In the genomic region with DNA sequence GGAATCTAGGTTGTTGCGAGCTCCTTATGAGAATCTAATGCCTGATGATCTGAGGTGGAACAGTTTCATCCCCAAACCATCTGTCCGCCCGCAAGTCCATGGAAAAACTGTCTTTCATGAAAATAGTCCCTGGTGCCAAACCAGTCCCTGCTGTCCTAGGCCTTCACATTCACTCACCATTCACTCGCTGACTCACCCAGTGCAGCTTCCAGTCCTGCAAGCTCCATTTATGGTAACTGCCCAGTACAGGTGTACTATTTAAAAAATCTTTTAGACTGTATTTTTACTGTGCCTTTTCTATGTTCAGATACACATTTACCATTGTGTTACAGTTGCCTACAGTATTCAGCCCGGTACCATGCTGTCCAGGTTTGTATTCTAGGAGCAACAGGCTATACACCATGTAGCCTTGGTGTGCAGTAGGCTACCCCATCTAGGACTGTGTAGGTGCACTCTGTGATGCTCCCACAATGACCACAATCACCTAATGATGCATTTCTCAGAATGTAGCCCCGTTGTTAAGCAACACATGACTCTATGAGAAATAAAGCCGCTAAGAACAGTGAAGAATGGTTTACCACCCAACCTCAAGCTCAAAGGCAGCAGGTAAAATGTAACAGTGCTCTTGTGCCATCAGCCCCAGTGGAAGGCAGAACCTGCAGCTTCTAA, we compare ENCODE assay signal across 15 cellular contexts. TPM values are rescaled to one million over a fixed set of nuclear protein-coding genes. Genes with fewer than 3 reads are reported as not detected.
A peak's percentile ranks its signal among the peaks of the same experiment; 100 is the strongest.
DNase-seq lines count a peak whose midpoint lies in the region; ATAC-seq and TF ChIP-seq lines count a peak whose summit lies in the region.
"Had no signal": no experiment of that assay in that cellular context is flagged by ENCODE, and none has a peak within 500 bp of the region (broad histone marks: within the 10 kb centered on the region; RNA-seq: fewer than 3 reads in every experiment).

No MANE protein-coding gene starts in this region.

- POLR2A ChIA-PET in activated CD8-positive, alpha-beta T cell treated with anti-CD3 and anti-CD28 coated beads for 36 hours (lab: Charles Lee) = interaction anchor here (1.3 kb wide), 1 partner anchor 8 kb away, joined by 3 read pairs; the partner anchor contains the start of gene SCP2
- POLR2A ChIA-PET in A673 (lab: Charles Lee; ENCODE audit: low non-redundant PET) = no interaction called here

- peaks cover 32% of the 10 kb centered on the region for H3K4me1 Mint-ChIP-seq in activated T-cell treated with anti-CD3 and anti-CD28 coated beads, Interleukin-2, amount 50 U/mL, for 24 hours (ENCODE audit: low read depth)
- peaks cover 23% of the 10 kb centered on the region for H3K4me1 Mint-ChIP-seq in activated CD8-positive, alpha-beta T cell treated with anti-CD3 and anti-CD28 coated beads for 36 hours (ENCODE audit: low read depth)
- H3K4me1 Mint-ChIP-seq in stimulated activated effector memory CD8-positive, alpha-beta T cell treated with anti-CD3 and anti-CD28 coated beads, Interleukin-12 subunit alpha, Interleukin-12 subunit beta, amount 100 ng/mL, for 72 hours = peaks cover 21% of the 10 kb centered on the region

- no peak overlapping the region for H3K27ac ChIP-seq in A673 (ENCODE audit: low read depth, low read length, poor library complexity, severe bottlenecking)

- peak overlapping the region; percentile 12 for H3K27ac Mint-ChIP-seq in activated T-cell treated with anti-CD3 and anti-CD28 coated beads, Interleukin-2, amount 50 U/mL, for 24 hours
- H3K27ac Mint-ChIP-seq in activated CD8-positive, alpha-beta T cell treated with anti-CD3 and anti-CD28 coated beads for 36 hours = peak overlapping the region; percentile 8
- H3K27ac Mint-ChIP-seq in stimulated activated effector memory CD8-positive, alpha-beta T cell treated with anti-CD3 and anti-CD28 coated beads, Interleukin-12 subunit alpha, Interleukin-12 subunit beta, amount 100 ng/mL, for 72 hours = peak overlapping the region; percentile 58
- H3K27ac Mint-ChIP-seq: activated B cell treated with CpG ODN at 0.5 μM for 24 hours, CD14-positive monocyte had no signal

- no peaks in the 10 kb centered on the region for H3K27me3 Mint-ChIP-seq in activated T-cell treated with anti-CD3 and anti-CD28 coated beads, Interleukin-2, amount 50 U/mL, for 24 hours
- H3K27me3 Mint-ChIP-seq in activated CD8-positive, alpha-beta T cell treated with anti-CD3 and anti-CD28 coated beads for 36 hours = no peaks in the 10 kb centered on the region

- H3K4me1 ChIP-seq in A673 (ENCODE audit: insufficient read depth, low read length, poor library complexity, severe bottlenecking) = peaks cover 15% of the 10 kb centered on the region

- DNase-seq in activated T-cell treated with anti-CD3 and anti-CD28 coated beads, Interleukin-2, amount 50 U/mL, for 24 hours = no peak
- DNase-seq in activated T-cell treated with anti-CD3 and anti-CD28 coated beads for 4 hours (no peak), kidney tubule cell (ENCODE audit: low spot score) (peak; percentile 50), A673 (ENCODE audit: low spot score) (no peak), foreskin fibroblast (no peak), SIG-M5 treated with dmso at 0.1 percent for 504 hours (lab: John Stamatoyannopoulos, UW; ENCODE audit: unreplicated experiment) (no peak)
- peak; percentile 19 for DNase-seq in activated CD8-positive, alpha-beta T cell treated with anti-CD3 and anti-CD28 coated beads for 36 hours
- no peak for DNase-seq in stimulated activated effector memory CD8-positive, alpha-beta T cell treated with anti-CD3 and anti-CD28 coated beads, Interleukin-12 subunit alpha, Interleukin-12 subunit beta, amount 100 ng/mL, for 72 hours (ENCODE audit: low spot score in 2 of 2)
- DNase-seq: activated B cell treated with CpG ODN at 0.5 μM for 24 hours; central memory CD4-positive, alpha-beta T cell; effector memory CD4-positive, alpha-beta T cell; NCI-H1092; NCI-H82; spleen had no signal

- no peak overlapping the region for H3K4me3 Mint-ChIP-seq in activated T-cell treated with anti-CD3 and anti-CD28 coated beads, Interleukin-2, amount 50 U/mL, for 24 hours
- no peak overlapping the region for H3K4me3 Mint-ChIP-seq in activated CD8-positive, alpha-beta T cell treated with anti-CD3 and anti-CD28 coated beads for 36 hours
- H3K4me3 Mint-ChIP-seq in stimulated activated effector memory CD8-positive, alpha-beta T cell treated with anti-CD3 and anti-CD28 coated beads, Interleukin-12 subunit alpha, Interleukin-12 subunit beta, amount 100 ng/mL, for 72 hours = no peak overlapping the region

- no TSS peak for BruUV-seq in A673 (replicated peaks; lab: Mats Ljungman, UMichigan)

- no peaks in the 10 kb centered on the region for H3K36me3 ChIP-seq in A673 (ENCODE audit: insufficient read depth, low read length, poor library complexity, severe bottlenecking)
- H3K36me3 ChIP-seq: spleen had no signal

- CTCF ChIA-PET in activated CD8-positive, alpha-beta T cell treated with anti-CD3 and anti-CD28 coated beads for 36 hours (lab: Charles Lee) = interaction anchor here (0.8 to 1.0 kb wide), 2 partner anchors 141 to 267 kb away, joined by 3 read pairs; no protein-coding TSS in a partner anchor
- CTCF ChIA-PET in A673 (lab: Charles Lee) = interaction anchor here (0.6 kb wide), 1 partner anchor 586 kb away, joined by 5 read pairs; no protein-coding TSS in a partner anchor

- no peaks in the 10 kb centered on the region for H3K27me3 ChIP-seq in A673 (replicated peaks; ENCODE audit: insufficient read depth, low read depth, low read length, poor library complexity)

- no peaks in the 10 kb centered on the region for H3K36me3 Mint-ChIP-seq in activated T-cell treated with anti-CD3 and anti-CD28 coated beads, Interleukin-2, amount 50 U/mL, for 24 hours (ENCODE audit: low read depth)
- no peaks in the 10 kb centered on the region for H3K36me3 Mint-ChIP-seq in activated CD8-positive, alpha-beta T cell treated with anti-CD3 and anti-CD28 coated beads for 36 hours (ENCODE audit: low read depth)
- peaks cover 6% of the 10 kb centered on the region for H3K36me3 Mint-ChIP-seq in stimulated activated effector memory CD8-positive, alpha-beta T cell treated with anti-CD3 and anti-CD28 coated beads, Interleukin-12 subunit alpha, Interleukin-12 subunit beta, amount 100 ng/mL, for 72 hours
- H3K36me3 Mint-ChIP-seq: CD14-positive monocyte had no signal

- no peaks in the 10 kb centered on the region for H3K9me3 Mint-ChIP-seq in activated T-cell treated with anti-CD3 and anti-CD28 coated beads, Interleukin-2, amount 50 U/mL, for 24 hours
- H3K9me3 Mint-ChIP-seq in activated CD8-positive, alpha-beta T cell treated with anti-CD3 and anti-CD28 coated beads for 36 hours = no peaks in the 10 kb centered on the region
- no peaks in the 10 kb centered on the region for H3K9me3 Mint-ChIP-seq in stimulated activated effector memory CD8-positive, alpha-beta T cell treated with anti-CD3 and anti-CD28 coated beads, Interleukin-12 subunit alpha, Interleukin-12 subunit beta, amount 100 ng/mL, for 72 hours
- H3K9me3 Mint-ChIP-seq: activated B cell treated with CpG ODN at 0.5 μM for 24 hours had no signal

- H3K4me3 ChIP-seq in A673 (ENCODE audit: low read depth, low read length, poor library complexity, severe bottlenecking) (no peak overlapping the region), foreskin fibroblast (ENCODE audit: low read depth in 1 of 2, low read length in 2 of 2) (no peak overlapping the region)
- H3K4me3 ChIP-seq: spleen had no signal

- intact Hi-C loops in activated CD8-positive, alpha-beta T cell treated with anti-CD3 and anti-CD28 coated beads for 36 hours (cut with micrococcal nuclease) = no loop called here
- intact Hi-C loops in A673 (cut with micrococcal nuclease; ENCODE audit: unreplicated experiment) = no loop called here

- H3K9me3 ChIP-seq in A673 (ENCODE audit: low read depth, low read length, poor library complexity, severe bottlenecking) = no peaks in the 10 kb centered on the region
- H3K9me3 ChIP-seq: spleen had no signal

- no peak for TF ChIP-seq CTCF in activated CD8-positive, alpha-beta T cell treated with anti-CD3 and anti-CD28 coated beads for 36 hours (IDR thresholded peaks at IDR 0.05)
- TF ChIP-seq CTCF in A673 (conservative IDR thresholded peaks at IDR 0.05; ENCODE audit: low read depth, low read length) (no peak), foreskin fibroblast (IDR thresholded peaks at IDR 0.05; ENCODE audit: low read depth, low read length) (no peak)

- ATAC-seq in activated CD8-positive, alpha-beta T cell treated with anti-CD3 and anti-CD28 coated beads for 36 hours = peak; percentile 18
- ATAC-seq in stimulated activated effector memory CD8-positive, alpha-beta T cell treated with anti-CD3 and anti-CD28 coated beads, Interleukin-12 subunit alpha, Interleukin-12 subunit beta, amount 100 ng/mL, for 72 hours = peak; percentile 62

RNA-seq across cellular contexts. Expression of gene ECHDC2, which starts 2.4 kb away (rescaled TPM):
- total RNA-seq in activated CD8-positive, alpha-beta T cell treated with anti-CD3 and anti-CD28 coated beads for 36 hours = 10 to 100 TPM; 32.6 to 36.4 TPM
- 7.4 and 14.6 TPM in 2 replicates for total RNA-seq in A673 (2021)

RNA-seq across cellular contexts. Expression of gene SCP2, which starts 7.9 kb away (rescaled TPM):
- total RNA-seq in activated CD8-positive, alpha-beta T cell treated with anti-CD3 and anti-CD28 coated beads for 36 hours = 10 to 100 TPM; 60.7 to 66.8 TPM
- total RNA-seq in A673 (2021) = 73.2 and 83.4 TPM in 2 replicates

Comparison
In these comparisons a context has a peak if more than half of its experiments do, and no peak if none do; other contexts are left out.
1. DNase-seq: peak in activated CD8-positive, alpha-beta T cell treated with anti-CD3 and anti-CD28 coated beads for 36 hours (single experiment) and kidney tubule cell (single experiment); none in activated T-cell treated with anti-CD3 and anti-CD28 coated beads, Interleukin-2, amount 50 U/mL, for 24 hours (single experiment), activated T-cell treated with anti-CD3 and anti-CD28 coated beads for 4 hours (single experiment), stimulated activated effector memory CD8-positive, alpha-beta T cell treated with anti-CD3 and anti-CD28 coated beads, Interleukin-12 subunit alpha, Interleukin-12 subunit beta, amount 100 ng/mL, for 72 hours (0 of 2), A673 (single experiment), foreskin fibroblast (0 of 2) and SIG-M5 treated with dmso at 0.1 percent for 504 hours (single experiment).
2. H3K27ac Mint-ChIP-seq: peak in every context shown above with its lines; median percentile 58 in stimulated activated effector memory CD8-positive, alpha-beta T cell treated with anti-CD3 and anti-CD28 coated beads, Interleukin-12 subunit alpha, Interleukin-12 subunit beta, amount 100 ng/mL, for 72 hours; 12 in activated T-cell treated with anti-CD3 and anti-CD28 coated beads, Interleukin-2, amount 50 U/mL, for 24 hours; 8 in activated CD8-positive, alpha-beta T cell treated with anti-CD3 and anti-CD28 coated beads for 36 hours.